ENCODE assay signal across 23 cellular contexts in genomic region chr12:109893250-109893995, GRCh38. TPM values are rescaled to one million over a fixed set of nuclear protein-coding genes. Genes with fewer than 3 reads are reported as not detected.
DNase-seq lines count a peak whose midpoint lies in the region; ATAC-seq, FAIRE-seq and TF ChIP-seq lines count a peak whose summit lies in the region.
"Had no signal": no experiment of that assay in that cellular context is flagged by ENCODE, and none has a peak within 500 bp of the region (broad histone marks: within the 10 kb centered on the region; RNA-seq: fewer than 3 reads in every experiment).

No MANE protein-coding gene starts in this region.

- RAD21 ChIA-PET in GM12878 (lab: Charles Lee; ENCODE audit: unreplicated experiment) = interaction anchor here (0.7 to 1.0 kb wide), 2 partner anchors 48 to 109 kb away, joined by 3 read pairs; no protein-coding TSS in a partner anchor

- in situ Hi-C loops in GM12878 (cut with MboI) = no loop called here

- H2AFZ ChIP-seq in GM12878 (ENCODE audit: control insufficient read depth, low read depth, low read length) = peak overlapping the region; percentile 56

- H3K4me3 ChIP-seq in GM12878 (no peak overlapping the region; the same call in 1 of the 2 replicates), left ventricle myocardium inferior (no peak overlapping the region)
- H3K4me3 ChIP-seq: lower lobe of right lung, vagina had no signal

- peak overlapping the region; percentile 14 for H3K27ac Mint-ChIP-seq in activated CD8-positive, alpha-beta T cell treated with anti-CD3 and anti-CD28 coated beads, Interleukin-2, amount 10 ng/mL, durations not matched to agents 7 days and 5 days
- H3K27ac Mint-ChIP-seq in activated CD8-positive, alpha-beta T cell treated with anti-CD3 and anti-CD28 coated beads for 36 hours = no peak overlapping the region
- H3K27ac Mint-ChIP-seq in stimulated activated memory B cell treated with anti-CD40 and anti-IgM and Interleukin-4, amounts not matched to agents 10 μg/mL and 1 μg/mL and 100 μg/mL, for 72 hours = peak overlapping the region; percentile 9
- H3K27ac Mint-ChIP-seq: T-helper 1 cell treated with Interleukin-12 subunit alpha and Interleukin-12 subunit beta and Interleukin-4 antibody, amounts not matched to agents 30 μg/mL and 1 μg/mL, for 36 hours had no signal

- no peak for TF ChIP-seq POLR2A in GM12878 (IDR thresholded peaks at IDR 0.05; ENCODE audit: low read depth, low read length)

- H3K36me3 ChIP-seq in GM12878 (ENCODE audit: control insufficient read depth in 2 of 2, insufficient read depth in 2 of 2, low read length in 1 of 2) = no peaks in the 10 kb centered on the region
- H3K36me3 ChIP-seq in left ventricle myocardium inferior = no peaks in the 10 kb centered on the region
- H3K36me3 ChIP-seq: lower lobe of right lung, vagina had no signal

- peak overlapping the region; percentile 75 for H3K4me2 ChIP-seq in GM12878 (ENCODE audit: control insufficient read depth, insufficient read depth)

- intact Hi-C loops in activated CD8-positive, alpha-beta T cell treated with anti-CD3 and anti-CD28 coated beads for 36 hours (cut with micrococcal nuclease) = no loop called here
- intact Hi-C loops in GM12878 (cut with micrococcal nuclease; ENCODE audit: unreplicated experiment) (no loop called here), left ventricle myocardium inferior (cut with micrococcal nuclease) (no loop called here)

- CTCF ChIA-PET in activated CD8-positive, alpha-beta T cell treated with anti-CD3 and anti-CD28 coated beads, Interleukin-2, amount 10 ng/mL, durations not matched to agents 7 days and 5 days (lab: Charles Lee) = interaction anchor here (0.9 to 1.3 kb wide), 3 partner anchors 12 to 48 kb away, joined by 4 to 6 read pairs (median 4); partner anchors contain the start of gene GLTP
- CTCF ChIA-PET in activated CD8-positive, alpha-beta T cell treated with anti-CD3 and anti-CD28 coated beads for 36 hours (lab: Charles Lee) = interaction anchor here (0.7 to 1.7 kb wide), 3 partner anchors 16 to 88 kb away, joined by 3 to 4 read pairs (median 4); no protein-coding TSS in a partner anchor
- CTCF ChIA-PET in GM12878 (lab: Yijun Ruan, JAX) = interaction anchor here (0.6 to 1.1 kb wide), 4 partner anchors 10 to 868 kb away, joined by 3 read pairs; no protein-coding TSS in a partner anchor

- H3K36me3 Mint-ChIP-seq in activated CD8-positive, alpha-beta T cell treated with anti-CD3 and anti-CD28 coated beads, Interleukin-2, amount 10 ng/mL, durations not matched to agents 7 days and 5 days (ENCODE audit: low read depth) = no peaks in the 10 kb centered on the region
- no peaks in the 10 kb centered on the region for H3K36me3 Mint-ChIP-seq in activated CD8-positive, alpha-beta T cell treated with anti-CD3 and anti-CD28 coated beads for 36 hours (ENCODE audit: low read depth)
- H3K36me3 Mint-ChIP-seq in stimulated activated memory B cell treated with anti-CD40 and anti-IgM and Interleukin-4, amounts not matched to agents 10 μg/mL and 1 μg/mL and 100 μg/mL, for 72 hours = no peaks in the 10 kb centered on the region

- no peak overlapping the region for H3K9ac ChIP-seq in GM12878 (ENCODE audit: control insufficient read depth, insufficient read depth, low read length)

- no peak for DNase-seq in activated CD8-positive, alpha-beta T cell treated with anti-CD3 and anti-CD28 coated beads, Interleukin-2, amount 10 ng/mL, durations not matched to agents 7 days and 5 days
- DNase-seq in activated CD8-positive, alpha-beta T cell treated with anti-CD3 and anti-CD28 coated beads for 36 hours = no peak
- DNase-seq in GM12878 (ENCODE audit: low read depth, low spot score) (no peak), NCI-H510A (lab: John Stamatoyannopoulos, UW) (no peak), left ventricle myocardium inferior (no peak)
- DNase-seq in activated naive CD4-positive, alpha-beta T cell treated with Interleukin-2 at 50 U/mL for 16 hours = no peak
- DNase-seq: activated CD4-positive, alpha-beta T cell treated with anti-CD3 and anti-CD28 coated beads, Interleukin-2, amount 50 U/mL, for 1 hour; anterior cingulate cortex; caudate nucleus; foreskin fibroblast; GOT3; lower lobe of right lung; NCI-H146; NCI-H82; occipital lobe; PC-3; SIG-M5; stimulated activated CD4-positive, alpha-beta T cell treated with anti-CD3 and anti-CD28 coated beads, Interleukin-12 subunit alpha, Interleukin-12 subunit beta, amount 100 ng/mL, for 4 hours had no signal

- SMC1A ChIA-PET in GM12878 (lab: Charles Lee; ENCODE audit: uncharacterized antibody, unreplicated experiment) = interaction anchor here (0.6 to 1.9 kb wide), 5 partner anchors 15 to 210 kb away, joined by 3 to 4 read pairs (median 3); no protein-coding TSS in a partner anchor

- no peaks in the 10 kb centered on the region for H3K9me3 Mint-ChIP-seq in activated CD8-positive, alpha-beta T cell treated with anti-CD3 and anti-CD28 coated beads, Interleukin-2, amount 10 ng/mL, durations not matched to agents 7 days and 5 days (ENCODE audit: insufficient read depth)
- H3K9me3 Mint-ChIP-seq in activated CD8-positive, alpha-beta T cell treated with anti-CD3 and anti-CD28 coated beads for 36 hours = no peaks in the 10 kb centered on the region
- H3K9me3 Mint-ChIP-seq in stimulated activated memory B cell treated with anti-CD40 and anti-IgM and Interleukin-4, amounts not matched to agents 10 μg/mL and 1 μg/mL and 100 μg/mL, for 72 hours = no peaks in the 10 kb centered on the region
- H3K9me3 Mint-ChIP-seq: T-helper 1 cell treated with Interleukin-12 subunit alpha and Interleukin-12 subunit beta and Interleukin-4 antibody, amounts not matched to agents 30 μg/mL and 1 μg/mL, for 36 hours had no signal

- POLR2A ChIA-PET in activated CD8-positive, alpha-beta T cell treated with anti-CD3 and anti-CD28 coated beads, Interleukin-2, amount 10 ng/mL, durations not matched to agents 7 days and 5 days (lab: Charles Lee) = no interaction called here
- POLR2A ChIA-PET in activated CD8-positive, alpha-beta T cell treated with anti-CD3 and anti-CD28 coated beads for 36 hours (lab: Charles Lee) = no interaction called here
- POLR2A ChIA-PET in GM12878 (lab: Charles Lee) = interaction anchor here (0.6 to 1.5 kb wide), 4 partner anchors 11 to 111 kb away, joined by 4 to 7 read pairs (median 4); no protein-coding TSS in a partner anchor

- peaks cover 36% of the 10 kb centered on the region for H3K4me1 Mint-ChIP-seq in activated CD8-positive, alpha-beta T cell treated with anti-CD3 and anti-CD28 coated beads, Interleukin-2, amount 10 ng/mL, durations not matched to agents 7 days and 5 days (ENCODE audit: low read depth)
- peaks cover 28% of the 10 kb centered on the region for H3K4me1 Mint-ChIP-seq in activated CD8-positive, alpha-beta T cell treated with anti-CD3 and anti-CD28 coated beads for 36 hours (ENCODE audit: low read depth)
- peaks cover 40% of the 10 kb centered on the region for H3K4me1 Mint-ChIP-seq in stimulated activated memory B cell treated with anti-CD40 and anti-IgM and Interleukin-4, amounts not matched to agents 10 μg/mL and 1 μg/mL and 100 μg/mL, for 72 hours

- FAIRE-seq in GM12878 (lab: Jason Lieb, UNC) = no peak
- FAIRE-seq: A204.1 had no signal

- no peak for TF ChIP-seq EP300 in GM12878 (IDR thresholded peaks at IDR 0.05; ENCODE audit: borderline replicate concordance in 1 of 2, control insufficient read depth in 1 of 2, low read depth in 2 of 2, low read length in 2 of 2)

- TF ChIP-seq RAD21 in GM12878 (IDR thresholded peaks at IDR 0.05; ENCODE audit: insufficient read depth, low read depth, low read length) = no peak

- H3K27me3 ChIP-seq in GM12878 (replicated peaks in 1 of 2; ENCODE audit: control insufficient read depth in 2 of 2, insufficient read depth in 2 of 2, low read length in 1 of 2) (no peaks in the 10 kb centered on the region), left ventricle myocardium inferior (ENCODE audit: low read depth) (no peaks in the 10 kb centered on the region)
- H3K27me3 ChIP-seq: vagina had no signal

- no peaks in the 10 kb centered on the region for H4K20me1 ChIP-seq in GM12878 (ENCODE audit: control insufficient read depth, insufficient read depth)

- H3K27ac ChIP-seq in GM12878 (ENCODE audit: control insufficient read depth, insufficient read depth) (peak overlapping the region; percentile 50), left ventricle myocardium inferior (replicated peaks) (no peak overlapping the region)
- H3K27ac ChIP-seq: lower lobe of right lung, vagina had no signal

- H3K27me3 Mint-ChIP-seq in activated CD8-positive, alpha-beta T cell treated with anti-CD3 and anti-CD28 coated beads, Interleukin-2, amount 10 ng/mL, durations not matched to agents 7 days and 5 days (ENCODE audit: low read depth) = no peaks in the 10 kb centered on the region
- no peaks in the 10 kb centered on the region for H3K27me3 Mint-ChIP-seq in activated CD8-positive, alpha-beta T cell treated with anti-CD3 and anti-CD28 coated beads for 36 hours
- H3K27me3 Mint-ChIP-seq in stimulated activated memory B cell treated with anti-CD40 and anti-IgM and Interleukin-4, amounts not matched to agents 10 μg/mL and 1 μg/mL and 100 μg/mL, for 72 hours = no peaks in the 10 kb centered on the region

- peaks cover 38% of the 10 kb centered on the region for H3K4me1 ChIP-seq in GM12878 (ENCODE audit: control insufficient read depth, insufficient read depth, low read length)
- H3K4me1 ChIP-seq in left ventricle myocardium inferior = peaks cover 11% of the 10 kb centered on the region

- no peak for ATAC-seq in activated CD8-positive, alpha-beta T cell treated with anti-CD3 and anti-CD28 coated beads, Interleukin-2, amount 10 ng/mL, durations not matched to agents 7 days and 5 days
- no peak for ATAC-seq in activated CD8-positive, alpha-beta T cell treated with anti-CD3 and anti-CD28 coated beads for 36 hours
- ATAC-seq in HG03354 (IDR thresholded peaks at IDR 0.05; ENCODE audit: poor library complexity, severe bottlenecking, unreplicated experiment) = peak; percentile 15
- ATAC-seq in GM12878 = peak; percentile 16
- ATAC-seq in stimulated activated memory B cell treated with anti-CD40 and anti-IgM and Interleukin-4, amounts not matched to agents 10 μg/mL and 1 μg/mL and 100 μg/mL, for 72 hours = peak; percentile 18
- ATAC-seq: PC-3 had no signal

- TF ChIP-seq CTCF in activated CD8-positive, alpha-beta T cell treated with anti-CD3 and anti-CD28 coated beads for 36 hours (IDR thresholded peaks at IDR 0.05) = no peak
- TF ChIP-seq CTCF in GM12878 (IDR thresholded peaks at IDR 0.05 in 2 of 3, conservative IDR thresholded peaks at IDR 0.05 in 1 of 3; ENCODE audit: control insufficient read depth in 2 of 3, extremely low read depth in 1 of 3, insufficient read depth in 1 of 3, low read depth in 3 of 3, low read length in 3 of 3) (no peak), left ventricle myocardium inferior (IDR thresholded peaks at IDR 0.05; ENCODE audit: borderline replicate concordance) (no peak)

- no TSS peak for BruUV-seq in GM12878 (replicated peaks; lab: Mats Ljungman, UMichigan)

- no peaks in the 10 kb centered on the region for H3K79me2 ChIP-seq in GM12878 (ENCODE audit: control insufficient read depth, insufficient read depth, low read length)

- WGBS in GM12878 (ENCODE audit: insufficient coverage, insufficient replicate concordance, low lambda C conversion rate, missing lambda C conversion rate) = 30% methylated on average over 7 of the region's 7 CpGs

- H3K9me3 ChIP-seq in GM12878 (replicated peaks; ENCODE audit: control insufficient read depth, insufficient read depth, low read length) (no peaks in the 10 kb centered on the region), left ventricle myocardium inferior (replicated peaks) (no peaks in the 10 kb centered on the region)
- H3K9me3 ChIP-seq: lower lobe of right lung, vagina had no signal

- H3K4me3 Mint-ChIP-seq in activated CD8-positive, alpha-beta T cell treated with anti-CD3 and anti-CD28 coated beads, Interleukin-2, amount 10 ng/mL, durations not matched to agents 7 days and 5 days = no peak overlapping the region
- no peak overlapping the region for H3K4me3 Mint-ChIP-seq in activated CD8-positive, alpha-beta T cell treated with anti-CD3 and anti-CD28 coated beads for 36 hours
- no peak overlapping the region for H3K4me3 Mint-ChIP-seq in stimulated activated memory B cell treated with anti-CD40 and anti-IgM and Interleukin-4, amounts not matched to agents 10 μg/mL and 1 μg/mL and 100 μg/mL, for 72 hours
- H3K4me3 Mint-ChIP-seq: T-helper 1 cell treated with Interleukin-12 subunit alpha and Interleukin-12 subunit beta and Interleukin-4 antibody, amounts not matched to agents 30 μg/mL and 1 μg/mL, for 36 hours had no signal

RNA-seq across cellular contexts. Expression of gene TCHP, which starts 6.7 kb away (rescaled TPM):
- total RNA-seq in activated CD8-positive, alpha-beta T cell treated with anti-CD3 and anti-CD28 coated beads, Interleukin-2, amount 10 ng/mL, durations not matched to agents 7 days and 5 days = 10 to 100 TPM; 31.0 to 33.3 TPM
- 10 to 100 TPM; 19.9 to 21.0 TPM for total RNA-seq in activated CD8-positive, alpha-beta T cell treated with anti-CD3 and anti-CD28 coated beads for 36 hours
- 39.3 and 44.3 TPM in 2 replicates for total RNA-seq in GM12878 (2013; cell fraction: nucleolus; rRNA removed)
- total RNA-seq in GM12878 (2014; rRNA removed) = 14.6 and 15.2 TPM in 2 replicates
- total RNA-seq in GM12878 (2014; rRNA removed; fragmentation: Illumina TruSeq; extraction: Trizol) = 11.6 and 13.2 TPM in 2 replicates
- total RNA-seq in GM12878 (2021) = 15.0 and 15.2 TPM in 2 replicates
- 9.1 TPM for polyA plus RNA-seq in GM12878 (2011; ENCODE audit: low read depth)
- 9.6 and 10.1 TPM in 2 replicates for polyA plus RNA-seq in GM12878 (2011; rRNA removed)
- 10.5 and 15.0 TPM in 2 replicates for polyA plus RNA-seq in GM12878 (2011; cell fraction: cytosol; rRNA removed)
- 22.9 and 45.6 TPM in 2 replicates for polyA plus RNA-seq in GM12878 (2011; cell fraction: nucleus; rRNA removed)
- polyA plus RNA-seq in GM12878 (2012) = 8.9 and 9.3 TPM in 2 replicates
- 14.8 and 15.1 TPM in 2 replicates for polyA plus RNA-seq in GM12878 (2014; fragmentation: Illumina TruSeq; extraction: Trizol)
- polyA plus RNA-seq in GM12878 (2014; fragmentation: Nextera tagmentation; extraction: Ambion mirVana) = 1 to 10 TPM; 4.8 to 5.8 TPM
- polyA plus RNA-seq in GM12878 (2014; rRNA removed) = 18.6 and 19.4 TPM in 2 replicates
- 10 to 100 TPM; 16.8 to 18.4 TPM for polyA plus RNA-seq in GM12878 (2016; fragmentation: Nextera tagmentation; extraction: Ambion mirVana)
- 6.3 and 8.4 TPM in 2 replicates for polyA minus RNA-seq in GM12878 (2011; rRNA and poly(A)+ RNA removed)
- 3.3 and 11.3 TPM in 2 replicates for polyA minus RNA-seq in GM12878 (2011; cell fraction: cytosol; rRNA and poly(A)+ RNA removed)
- polyA minus RNA-seq in GM12878 (2011; cell fraction: nucleus; rRNA and poly(A)+ RNA removed) = 9.9 and 16.4 TPM in 2 replicates
- 10.4 TPM for total RNA-seq in left ventricle myocardium inferior

RNA-seq across cellular contexts. Expression of gene GLTP, which starts 13.1 kb away (rescaled TPM):
- total RNA-seq in activated CD8-positive, alpha-beta T cell treated with anti-CD3 and anti-CD28 coated beads, Interleukin-2, amount 10 ng/mL, durations not matched to agents 7 days and 5 days = 10 to 100 TPM; 19.9 to 20.9 TPM
- 10 to 100 TPM; 19.9 to 21.2 TPM for total RNA-seq in activated CD8-positive, alpha-beta T cell treated with anti-CD3 and anti-CD28 coated beads for 36 hours
- total RNA-seq in GM12878 (2013; cell fraction: nucleolus; rRNA removed) = 3.3 and 3.6 TPM in 2 replicates
- total RNA-seq in GM12878 (2014; rRNA removed) (30.8 and 31.8 TPM in 2 replicates), GM12878 (2014; rRNA removed; fragmentation: Illumina TruSeq; extraction: Trizol) (24.8 and 27.6 TPM in 2 replicates), GM12878 (2021) (21.9 and 23.9 TPM in 2 replicates), left ventricle myocardium inferior (20.0 TPM)
- polyA plus RNA-seq in GM12878 (2011; ENCODE audit: low read depth) = 8.8 TPM
- polyA plus RNA-seq in GM12878 (2011; rRNA removed) (16.4 and 16.8 TPM in 2 replicates), GM12878 (2014; fragmentation: Illumina TruSeq; extraction: Trizol) (22.3 and 26.6 TPM in 2 replicates), GM12878 (2014; fragmentation: Nextera tagmentation; extraction: Ambion mirVana) (10 to 100 TPM; 19.8 to 20.3 TPM), GM12878 (2014; rRNA removed) (23.1 and 23.9 TPM in 2 replicates), GM12878 (2016; fragmentation: Nextera tagmentation; extraction: Ambion mirVana) (10 to 100 TPM; 37.3 to 44.0 TPM)
- polyA plus RNA-seq in GM12878 (2011; cell fraction: cytosol; rRNA removed) = 17.1 and 19.9 TPM in 2 replicates
- polyA plus RNA-seq in GM12878 (2011; cell fraction: nucleus; rRNA removed) = 3.8 and 4.9 TPM in 2 replicates
- 15.7 and 16.3 TPM in 2 replicates for polyA plus RNA-seq in GM12878 (2012)
- 21.4 and 38.8 TPM in 2 replicates for polyA minus RNA-seq in GM12878 (2011; rRNA and poly(A)+ RNA removed)
- polyA minus RNA-seq in GM12878 (2011; cell fraction: cytosol; rRNA and poly(A)+ RNA removed) = 8.0 and 21.7 TPM in 2 replicates
- polyA minus RNA-seq in GM12878 (2011; cell fraction: nucleus; rRNA and poly(A)+ RNA removed) = 1.1 and 2.6 TPM in 2 replicates

Comparison
In these comparisons a context has a peak if more than half of its experiments do, and no peak if none do; other contexts are left out.
1. ATAC-seq: peak in HG03354 (single experiment), GM12878 (single experiment) and stimulated activated memory B cell treated with anti-CD40 and anti-IgM and Interleukin-4, amounts not matched to agents 10 μg/mL and 1 μg/mL and 100 μg/mL, for 72 hours (single experiment); none in activated CD8-positive, alpha-beta T cell treated with anti-CD3 and anti-CD28 coated beads, Interleukin-2, amount 10 ng/mL, durations not matched to agents 7 days and 5 days (single experiment) and activated CD8-positive, alpha-beta T cell treated with anti-CD3 and anti-CD28 coated beads for 36 hours (single experiment).